ENCODE assay signal across 8 cellular contexts in the genomic region with DNA sequence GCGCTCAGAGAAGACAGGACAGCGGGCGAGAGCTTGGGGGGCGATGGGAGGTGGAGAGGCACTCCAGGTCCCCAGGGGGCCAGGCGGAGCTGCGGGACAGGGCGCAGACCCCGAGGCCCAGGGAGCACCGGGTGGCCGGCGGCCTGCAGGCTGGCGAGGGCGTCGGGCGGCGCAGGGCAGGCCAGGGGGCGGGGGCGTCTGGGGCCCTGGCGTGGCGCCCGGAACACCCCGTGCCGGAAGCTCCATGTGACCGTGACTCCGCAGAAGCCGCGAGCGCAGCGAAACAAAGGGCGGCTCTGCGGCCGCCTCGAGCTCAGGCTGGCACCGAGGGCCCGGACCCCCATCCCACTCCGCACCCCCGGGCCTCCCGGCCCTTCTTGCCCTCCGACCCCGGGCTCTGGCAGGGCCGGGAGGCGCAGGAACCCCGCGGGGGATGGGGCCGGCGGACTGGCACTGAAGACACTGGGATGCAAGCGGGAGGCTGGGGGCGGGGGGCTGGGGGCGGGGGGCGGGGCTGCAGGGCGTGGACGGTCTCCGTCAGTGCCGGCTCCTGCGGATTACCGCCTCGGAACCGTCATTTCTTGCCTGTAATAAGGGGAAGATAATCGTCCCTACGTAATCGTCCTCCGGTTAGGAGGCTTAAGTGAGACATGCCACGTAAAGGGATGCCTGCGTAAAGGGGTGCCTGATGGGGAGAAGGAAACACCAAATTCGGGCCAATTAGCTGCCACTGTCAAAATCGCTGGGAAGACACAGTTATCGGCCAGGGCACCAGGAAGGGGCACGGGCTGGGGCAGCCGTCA. TPM values are rescaled to one million over a fixed set of nuclear protein-coding genes. Genes with fewer than 3 reads are reported as not detected.
DNase-seq lines count a peak whose midpoint lies in the region; ATAC-seq and TF ChIP-seq lines count a peak whose summit lies in the region.

No MANE protein-coding gene starts in this region.

- H3K36me3 ChIP-seq in DND-41 (ENCODE audit: insufficient read depth, low read length) (no peaks in the 10 kb centered on the region), SK-N-SH (replicated peaks in 1 of 2; ENCODE audit: control insufficient read depth in 1 of 2, insufficient read depth in 2 of 2, low read length in 1 of 2) (no peaks in the 10 kb centered on the region)

- H3K9me3 ChIP-seq in DND-41 (ENCODE audit: insufficient read depth, low read length, severe bottlenecking), result no peaks in the 10 kb centered on the region
- H3K9me3 ChIP-seq in SK-N-SH, result no peaks in the 10 kb centered on the region

- POLR2A ChIA-PET in SK-N-SH (lab: Yijun Ruan, JAX), result interaction anchor here (0.6 to 4.3 kb wide), 15 partner anchors 9 to 117 kb away, joined by 3 to 94 read pairs (median 6); a partner anchor contains a TSS
- POLR2A ChIA-PET in activated naive CD8-positive, alpha-beta T cell treated with anti-CD3 and anti-CD28 coated beads, Interleukin-2, amount 10 ng/mL, durations not matched to agents 7 days and 5 days (lab: Charles Lee), result interaction anchor here (0.5 to 7.3 kb wide), 12 partner anchors 8 to 114 kb away, joined by 3 to 116 read pairs (median 4); a partner anchor contains a TSS

- H3K9me2 ChIP-seq in SK-N-SH, result no peaks in the 10 kb centered on the region

- peaks cover 33% of the 10 kb centered on the region for H3K4me1 Mint-ChIP-seq in activated naive CD8-positive, alpha-beta T cell treated with anti-CD3 and anti-CD28 coated beads, Interleukin-2, amount 10 ng/mL, durations not matched to agents 7 days and 5 days
- peaks cover 21% of the 10 kb centered on the region for H3K4me1 Mint-ChIP-seq in type B pancreatic cell (ENCODE audit: unreplicated experiment)

- peak overlapping the region; percentile 85 for H3K27ac ChIP-seq in DND-41 (ENCODE audit: low read length)
- peak overlapping the region; percentile 58 to 90 for H3K27ac ChIP-seq in SK-N-SH (ENCODE audit: low read depth in 2 of 2, low read length in 1 of 2)

- H3K4me3 ChIP-seq in DND-41 (ENCODE audit: low read depth in 1 of 2, low read length in 2 of 2), result peak overlapping the region in 1 of 2 experiments; percentile 60; a peak in 2 of 4 replicates
- peak overlapping the region in 1 of 2 experiments; percentile 42; a peak in 2 of 4 replicates for H3K4me3 ChIP-seq in SK-N-SH (ENCODE audit: low read depth in 2 of 2, low read length in 1 of 2)

- CTCF ChIA-PET in SK-N-SH (lab: Yijun Ruan, JAX), result interaction anchor here (0.7 to 6.9 kb wide), 12 partner anchors 8 to 124 kb away, joined by 3 to 61 read pairs (median 4); a partner anchor contains a TSS

- TF ChIP-seq CTCF in DND-41 (IDR thresholded peaks at IDR 0.05; ENCODE audit: borderline replicate concordance, extremely low read depth, low read length, poor library complexity, severe bottlenecking) (no peak), SK-N-SH (IDR thresholded peaks at IDR 0.05) (no peak), type B pancreatic cell (conservative IDR thresholded peaks at IDR 0.05) (no peak)

- no peaks in the 10 kb centered on the region for H3K27me3 Mint-ChIP-seq in activated naive CD8-positive, alpha-beta T cell treated with anti-CD3 and anti-CD28 coated beads, Interleukin-2, amount 10 ng/mL, durations not matched to agents 7 days and 5 days
- H3K27me3 Mint-ChIP-seq in type B pancreatic cell, result no peaks in the 10 kb centered on the region

- peak; percentile 19 to 51; a peak in 2 of 4 replicates for TF ChIP-seq EP300 in SK-N-SH (IDR thresholded peaks at IDR 0.05; ENCODE audit: borderline replicate concordance in 1 of 2, low read depth in 1 of 2, low read length in 1 of 2)

- intact Hi-C loops in cardiac septum (cut with DNase I) (loop anchor here (2.0 kb wide), 2 partner anchors 59 to 101 kb away; a partner anchor contains a TSS), posterior vena cava (cut with DNase I) (no loop called here)

- ATAC-seq in DND-41 (ENCODE audit: insufficient read depth, low read depth) (peak; percentile 80), GM21529 (IDR thresholded peaks at IDR 0.05; ENCODE audit: unreplicated experiment) (peak; percentile 85)
- ATAC-seq in activated naive CD8-positive, alpha-beta T cell treated with anti-CD3 and anti-CD28 coated beads, Interleukin-2, amount 10 ng/mL, durations not matched to agents 7 days and 5 days (ENCODE audit: low read depth), result peak; percentile 75

- H3K27me3 ChIP-seq in DND-41 (ENCODE audit: insufficient read depth, low read length, poor library complexity) (no peaks in the 10 kb centered on the region), SK-N-SH (ENCODE audit: insufficient read depth) (no peaks in the 10 kb centered on the region)

- H3K4me2 ChIP-seq in DND-41 (ENCODE audit: insufficient read depth, low read length) (peak overlapping the region; percentile 77), SK-N-SH (peak overlapping the region; percentile 66; the same call in 1 of the 2 replicates)

- H3K36me3 Mint-ChIP-seq in activated naive CD8-positive, alpha-beta T cell treated with anti-CD3 and anti-CD28 coated beads, Interleukin-2, amount 10 ng/mL, durations not matched to agents 7 days and 5 days, result no peaks in the 10 kb centered on the region
- H3K36me3 Mint-ChIP-seq in type B pancreatic cell, result no peaks in the 10 kb centered on the region

- peak overlapping the region; percentile 59 for H3K9ac ChIP-seq in DND-41 (ENCODE audit: low read depth, low read length)
- peak overlapping the region; percentile 60 for H3K9ac ChIP-seq in SK-N-SH

- no peaks in the 10 kb centered on the region for H4K20me1 ChIP-seq in DND-41 (ENCODE audit: insufficient read depth, low read length)
- no peaks in the 10 kb centered on the region for H4K20me1 ChIP-seq in SK-N-SH (ENCODE audit: insufficient read depth)

- H2AFZ ChIP-seq in DND-41 (ENCODE audit: low read depth, low read length) (peak overlapping the region; percentile 78), SK-N-SH (ENCODE audit: low read depth) (peak overlapping the region; percentile 75)

- WGBS in SK-N-SH (ENCODE audit: low lambda C conversion rate), result 6% methylated on average over 35 of the region's 69 CpGs

- no peak for TF ChIP-seq RAD21 in SK-N-SH (IDR thresholded peaks at IDR 0.05; ENCODE audit: low read length)

- H3K79me2 ChIP-seq in DND-41 (ENCODE audit: insufficient read depth, low read length) (no peaks in the 10 kb centered on the region), SK-N-SH (ENCODE audit: insufficient read depth) (no peaks in the 10 kb centered on the region)

- no peaks in the 10 kb centered on the region for H3K9me3 Mint-ChIP-seq in activated naive CD8-positive, alpha-beta T cell treated with anti-CD3 and anti-CD28 coated beads, Interleukin-2, amount 10 ng/mL, durations not matched to agents 7 days and 5 days
- H3K9me3 Mint-ChIP-seq in type B pancreatic cell, result no peaks in the 10 kb centered on the region

- peak overlapping the region; percentile 93 for H3K27ac Mint-ChIP-seq in activated naive CD8-positive, alpha-beta T cell treated with anti-CD3 and anti-CD28 coated beads, Interleukin-2, amount 10 ng/mL, durations not matched to agents 7 days and 5 days
- H3K27ac Mint-ChIP-seq in type B pancreatic cell, result peak overlapping the region; percentile 88

- H3K4me3 Mint-ChIP-seq in activated naive CD8-positive, alpha-beta T cell treated with anti-CD3 and anti-CD28 coated beads, Interleukin-2, amount 10 ng/mL, durations not matched to agents 7 days and 5 days, result peak overlapping the region; percentile 84
- H3K4me3 Mint-ChIP-seq in type B pancreatic cell, result peak overlapping the region; percentile 87

- H3K4me1 ChIP-seq in DND-41 (ENCODE audit: insufficient read depth, low read length), result peaks cover 25% of the 10 kb centered on the region
- H3K4me1 ChIP-seq in SK-N-SH (ENCODE audit: control insufficient read depth in 1 of 2, insufficient read depth in 2 of 2, low read depth in 1 of 2, low read length in 1 of 2), result peaks cover 14 to 63% of the 10 kb centered on the region in 2 experiments; a peak in 3 of 4 replicates

- H3F3A ChIP-seq in SK-N-SH (replicated peaks; ENCODE audit: insufficient read depth), result peaks cover 10% of the 10 kb centered on the region

- DNase-seq in DND-41 (peak; percentile 73), KG1 (lab: John Stamatoyannopoulos, UW) (peak; percentile 32), SK-N-SH (peak; percentile 97), cardiac septum (ENCODE audit: low spot score) (peak; percentile 94), posterior vena cava (ENCODE audit: low spot score) (peak; percentile 97), type B pancreatic cell (ENCODE audit: extremely low spot score, unreplicated experiment) (no peak)
- peak; percentile 80 for DNase-seq in activated naive CD8-positive, alpha-beta T cell treated with anti-CD3 and anti-CD28 coated beads, Interleukin-2, amount 10 ng/mL, durations not matched to agents 7 days and 5 days

TF ChIP-seq in SK-N-SH, 30 proteins besides CTCF, POLR2A, EP300 and RAD21 (continues in another document):
- TF ChIP-seq FOSL2 (IDR thresholded peaks at IDR 0.05; ENCODE audit: borderline replicate concordance, low read depth) (no peak), MXI1 (IDR thresholded peaks at IDR 0.05; ENCODE audit: low read depth, low read length) (peak; percentile 69; the same call in 1 of the 2 replicates), RFX5 (IDR thresholded peaks at IDR 0.05; ENCODE audit: low read length) (no peak), JUND (IDR thresholded peaks at IDR 0.05) (no peak), NFIC (IDR thresholded peaks at IDR 0.05; ENCODE audit: borderline replicate concordance) (peak; percentile 79), POLR2AphosphoS5 (IDR thresholded peaks at IDR 0.05; ENCODE audit: low read depth, low read length) (peak; percentile 64), ELF1 (IDR thresholded peaks at IDR 0.05) (no peak), GABPA (IDR thresholded peaks at IDR 0.05; ENCODE audit: low read depth) (peak; percentile 51; the same call in 1 of the 2 replicates), RCOR1 (IDR thresholded peaks at IDR 0.05; ENCODE audit: low read length) (no peak), EZH2phosphoT487 (IDR thresholded peaks at IDR 0.05; ENCODE audit: borderline replicate concordance, low read depth) (no peak)

RNA-seq across cellular contexts. Expression of a gene that starts 19.2 kb away (rescaled TPM):
- polyA plus RNA-seq in SK-N-SH (2012; rRNA removed), result 0.33 and 0.42 TPM in 2 replicates
- 0.21 and 0.42 TPM in 2 replicates for polyA plus RNA-seq in SK-N-SH (2012; cell fraction: cytosol; rRNA removed)
- 1.9 and 2.3 TPM in 2 replicates for polyA plus RNA-seq in SK-N-SH (2012; cell fraction: nucleus; rRNA removed)
- total RNA-seq in activated naive CD8-positive, alpha-beta T cell treated with anti-CD3 and anti-CD28 coated beads, Interleukin-2, amount 10 ng/mL, durations not matched to agents 7 days and 5 days, result 1 to 10 TPM in 1 of 2 experiments, under 1 TPM in 1; 0.94 to 1.4 TPM
- total RNA-seq in cardiac septum (not detected), posterior vena cava (not detected), type B pancreatic cell (ENCODE audit: low replicate concordance) (0.97 TPM in 1 of 2 replicates, not detected in the other)

RNA-seq across cellular contexts. Expression of a gene that starts 27.5 kb away (rescaled TPM):
- polyA plus RNA-seq in SK-N-SH (2012; rRNA removed), result 1.2 and 1.3 TPM in 2 replicates
- polyA plus RNA-seq in SK-N-SH (2012; cell fraction: cytosol; rRNA removed), result 0.94 and 1.5 TPM in 2 replicates
- polyA plus RNA-seq in SK-N-SH (2012; cell fraction: nucleus; rRNA removed), result 1.4 and 2.0 TPM in 2 replicates
- 100 to 1,000 TPM; 263 to 279 TPM for total RNA-seq in activated naive CD8-positive, alpha-beta T cell treated with anti-CD3 and anti-CD28 coated beads, Interleukin-2, amount 10 ng/mL, durations not matched to agents 7 days and 5 days
- total RNA-seq in cardiac septum (7.4 TPM), posterior vena cava (10 to 100 TPM; 56.6 to 72.1 TPM), type B pancreatic cell (ENCODE audit: low replicate concordance) (61.1 and 195 TPM in 2 replicates)
